In the genomic region with DNA sequence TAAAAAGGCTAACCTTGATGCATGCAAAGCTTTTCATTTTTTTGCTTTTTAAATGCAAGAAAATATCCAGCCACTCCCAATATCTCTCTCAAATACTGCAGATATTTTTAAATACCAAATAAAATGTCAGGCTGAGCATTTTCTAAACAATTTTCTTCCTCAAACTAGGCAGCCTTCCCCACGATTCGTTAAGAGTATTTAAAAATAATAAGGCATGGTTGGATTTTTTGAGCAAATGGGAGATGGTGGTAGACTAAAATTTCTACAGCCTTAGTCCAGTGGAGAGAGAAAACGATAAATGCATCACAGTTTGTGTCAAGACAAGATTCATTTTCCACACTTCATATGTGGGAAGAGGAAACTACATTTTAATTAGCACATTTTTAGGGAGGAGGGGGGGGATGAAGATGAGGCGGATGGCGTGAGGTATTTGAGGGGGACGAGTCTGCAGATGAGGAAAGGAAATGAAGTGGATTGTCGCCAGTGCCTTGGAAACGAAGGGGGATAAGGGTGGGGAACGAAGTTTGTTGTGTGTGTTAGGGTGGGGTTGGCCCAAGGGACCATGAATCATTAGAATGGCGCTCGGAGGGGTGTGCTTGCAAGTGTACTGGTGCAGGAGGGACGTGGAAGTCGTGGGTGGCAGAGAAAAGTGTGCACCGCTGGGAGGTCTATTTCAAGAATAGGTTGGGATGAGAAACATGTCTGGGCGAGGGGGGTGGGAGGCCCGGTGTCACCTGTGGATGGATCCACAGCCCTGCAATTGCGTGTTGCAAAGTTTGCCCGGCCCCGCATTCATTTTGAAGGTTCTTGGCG, we compare ENCODE assay signal across 9 cellular contexts. TPM values are rescaled to one million over a fixed set of nuclear protein-coding genes. Genes with fewer than 3 reads are reported as not detected.
DNase-seq lines count a peak whose midpoint lies in the region; ATAC-seq and TF ChIP-seq lines count a peak whose summit lies in the region.
"Had no signal": no experiment of that assay in that cellular context is flagged by ENCODE, and none has a peak within 500 bp of the region (broad histone marks: within the 10 kb centered on the region; RNA-seq: fewer than 3 reads in every experiment).

No MANE protein-coding gene starts in this region.

- peaks cover 0 to 65% (median 49%) of the 10 kb centered on the region in 9 donors for H3K4me1 ChIP-seq in heart right ventricle

- H3K9me3 Mint-ChIP-seq in activated CD8-positive, alpha-beta memory T cell treated with anti-CD3 and anti-CD28 coated beads, Interleukin-2, amount 10 ng/mL, durations not matched to agents 7 days and 5 days (ENCODE audit: low read depth) = no peaks in the 10 kb centered on the region
- no peaks in the 10 kb centered on the region for H3K9me3 Mint-ChIP-seq in activated T-helper 2 cell treated with anti-CD3 and anti-CD28 coated beads, Interferon-gamma antibody, Interleukin-2, Interleukin-4, amounts not matched to agents 10 μg/mL and 5 μg/mL and 100 μg/mL, durations not matched to agents 14 hours and 24 hours and 36 hours
- no peaks in the 10 kb centered on the region for H3K9me3 Mint-ChIP-seq in progenitor cell of endocrine pancreas (ENCODE audit: low read depth)
- H3K9me3 Mint-ChIP-seq: activated naive CD4-positive, alpha-beta T cell treated with anti-CD3 and anti-CD28 coated beads, Interleukin-2, amount 50 U/mL, for 24 hours had no signal

- no peak overlapping the region for H3K4me3 Mint-ChIP-seq in activated CD8-positive, alpha-beta memory T cell treated with anti-CD3 and anti-CD28 coated beads, Interleukin-2, amount 10 ng/mL, durations not matched to agents 7 days and 5 days
- no peak overlapping the region for H3K4me3 Mint-ChIP-seq in activated T-helper 2 cell treated with anti-CD3 and anti-CD28 coated beads, Interferon-gamma antibody, Interleukin-2, Interleukin-4, amounts not matched to agents 10 μg/mL and 5 μg/mL and 100 μg/mL, durations not matched to agents 14 hours and 24 hours and 36 hours (ENCODE audit: low read depth)
- H3K4me3 Mint-ChIP-seq in progenitor cell of endocrine pancreas (ENCODE audit: low read depth) = no peak overlapping the region
- H3K4me3 Mint-ChIP-seq: activated naive CD4-positive, alpha-beta T cell treated with anti-CD3 and anti-CD28 coated beads, Interleukin-2, amount 50 U/mL, for 24 hours had no signal

- peak overlapping the region; percentile 89 to 99 (median 96) for H3K27ac ChIP-seq in heart right ventricle

- no peaks in the 10 kb centered on the region for H3K27me3 Mint-ChIP-seq in activated CD8-positive, alpha-beta memory T cell treated with anti-CD3 and anti-CD28 coated beads, Interleukin-2, amount 10 ng/mL, durations not matched to agents 7 days and 5 days
- peaks cover 4% of the 10 kb centered on the region for H3K27me3 Mint-ChIP-seq in activated T-helper 2 cell treated with anti-CD3 and anti-CD28 coated beads, Interferon-gamma antibody, Interleukin-2, Interleukin-4, amounts not matched to agents 10 μg/mL and 5 μg/mL and 100 μg/mL, durations not matched to agents 14 hours and 24 hours and 36 hours (ENCODE audit: low read depth)
- H3K27me3 Mint-ChIP-seq in progenitor cell of endocrine pancreas = no peaks in the 10 kb centered on the region
- H3K27me3 Mint-ChIP-seq: activated naive CD4-positive, alpha-beta T cell treated with anti-CD3 and anti-CD28 coated beads, Interleukin-2, amount 50 U/mL, for 24 hours had no signal

- WGBS in heart right ventricle, 2 donors = 7 to 9% methylated on average over 20 of the region's 20 CpGs

- no peak for DNase-seq in activated CD8-positive, alpha-beta memory T cell treated with anti-CD3 and anti-CD28 coated beads, Interleukin-2, amount 10 ng/mL, durations not matched to agents 7 days and 5 days
- no peak for DNase-seq in activated CD8-positive, alpha-beta memory T cell treated with anti-CD3 and anti-CD28 coated beads for 24 hours
- no peak for DNase-seq in activated T-helper 2 cell treated with anti-CD3 and anti-CD28 coated beads, Interferon-gamma antibody, Interleukin-2, Interleukin-4, amounts not matched to agents 10 μg/mL and 5 μg/mL and 100 μg/mL, durations not matched to agents 14 hours and 24 hours and 36 hours (ENCODE audit: low spot score)
- DNase-seq in heart right ventricle (peak; percentile 54 to 80), progenitor cell of endocrine pancreas (ENCODE audit: low spot score, unreplicated experiment) (peak; percentile 9), NCI-H2107 (lab: John Stamatoyannopoulos, UW) (no peak)

- no peaks in the 10 kb centered on the region for H3K36me3 ChIP-seq in heart right ventricle

- intact Hi-C loops in activated T-helper 2 cell treated with anti-CD3 and anti-CD28 coated beads, Interferon-gamma antibody, Interleukin-2, Interleukin-4, amounts not matched to agents 10 μg/mL and 5 μg/mL and 100 μg/mL, durations not matched to agents 14 hours and 24 hours and 36 hours (cut with micrococcal nuclease) = loop anchor here (2.0 to 5.0 kb wide), 4 partner anchors 131 to 912 kb away; partner anchors contain the start of genes BBIP1 and SHOC2
- intact Hi-C loops in heart right ventricle (cut with DNase I) = loop anchor here in 7 of 10 donors (2.0 to 10.0 kb wide), 19 partner anchors 39 to 908 kb away; partner anchors contain the start of genes XPNPEP1 (in 4 of the 7), BBIP1 (in 1 of the 7) and SHOC2 (in 1 of the 7)

- H3K36me3 Mint-ChIP-seq in activated CD8-positive, alpha-beta memory T cell treated with anti-CD3 and anti-CD28 coated beads, Interleukin-2, amount 10 ng/mL, durations not matched to agents 7 days and 5 days = no peaks in the 10 kb centered on the region
- H3K36me3 Mint-ChIP-seq in activated T-helper 2 cell treated with anti-CD3 and anti-CD28 coated beads, Interferon-gamma antibody, Interleukin-2, Interleukin-4, amounts not matched to agents 10 μg/mL and 5 μg/mL and 100 μg/mL, durations not matched to agents 14 hours and 24 hours and 36 hours (ENCODE audit: low read depth) = no peaks in the 10 kb centered on the region
- H3K36me3 Mint-ChIP-seq in progenitor cell of endocrine pancreas (ENCODE audit: insufficient read depth) = no peaks in the 10 kb centered on the region
- H3K36me3 Mint-ChIP-seq: activated naive CD4-positive, alpha-beta T cell treated with anti-CD3 and anti-CD28 coated beads, Interleukin-2, amount 50 U/mL, for 24 hours had no signal

- H3K4me3 ChIP-seq in heart right ventricle = peak overlapping the region; percentile 87 to 99 (median 96)

- ATAC-seq in activated CD8-positive, alpha-beta memory T cell treated with anti-CD3 and anti-CD28 coated beads, Interleukin-2, amount 10 ng/mL, durations not matched to agents 7 days and 5 days = no peak
- ATAC-seq in heart right ventricle (peak; percentile 3 to 75 (median 46)), HG03159 (IDR thresholded peaks at IDR 0.05; ENCODE audit: unreplicated experiment) (no peak), GM21447 (IDR thresholded peaks at IDR 0.05; ENCODE audit: unreplicated experiment) (no peak)

- CTCF ChIA-PET in activated CD8-positive, alpha-beta memory T cell treated with anti-CD3 and anti-CD28 coated beads, Interleukin-2, amount 10 ng/mL, durations not matched to agents 7 days and 5 days (lab: Charles Lee) = interaction anchor here (0.6 to 6.3 kb wide), 12 partner anchors 9 to 204 kb away, joined by 3 to 32 read pairs (median 3); no protein-coding TSS in a partner anchor

- H3K27me3 ChIP-seq in heart right ventricle = no peaks in the 10 kb centered on the region

- H3K4me1 Mint-ChIP-seq in activated CD8-positive, alpha-beta memory T cell treated with anti-CD3 and anti-CD28 coated beads, Interleukin-2, amount 10 ng/mL, durations not matched to agents 7 days and 5 days = peaks cover 24% of the 10 kb centered on the region
- H3K4me1 Mint-ChIP-seq in activated T-helper 2 cell treated with anti-CD3 and anti-CD28 coated beads, Interferon-gamma antibody, Interleukin-2, Interleukin-4, amounts not matched to agents 10 μg/mL and 5 μg/mL and 100 μg/mL, durations not matched to agents 14 hours and 24 hours and 36 hours (ENCODE audit: low read depth) = peaks cover 28% of the 10 kb centered on the region
- H3K4me1 Mint-ChIP-seq in progenitor cell of endocrine pancreas (ENCODE audit: low read depth) = peaks cover 37% of the 10 kb centered on the region

- H3K9me3 ChIP-seq in heart right ventricle = no peaks in the 10 kb centered on the region

- H3K27ac Mint-ChIP-seq in activated CD8-positive, alpha-beta memory T cell treated with anti-CD3 and anti-CD28 coated beads, Interleukin-2, amount 10 ng/mL, durations not matched to agents 7 days and 5 days = peak overlapping the region; percentile 71
- H3K27ac Mint-ChIP-seq in activated T-helper 2 cell treated with anti-CD3 and anti-CD28 coated beads, Interferon-gamma antibody, Interleukin-2, Interleukin-4, amounts not matched to agents 10 μg/mL and 5 μg/mL and 100 μg/mL, durations not matched to agents 14 hours and 24 hours and 36 hours = peak overlapping the region; percentile 56
- H3K27ac Mint-ChIP-seq in progenitor cell of endocrine pancreas = no peak overlapping the region
- H3K27ac Mint-ChIP-seq: activated naive CD4-positive, alpha-beta T cell treated with anti-CD3 and anti-CD28 coated beads, Interleukin-2, amount 50 U/mL, for 24 hours had no signal

- TF ChIP-seq CTCF in heart right ventricle (IDR thresholded peaks at IDR 0.05) (no peak), progenitor cell of endocrine pancreas (IDR thresholded peaks at IDR 0.05; ENCODE audit: unreplicated experiment) (no peak)

RNA-seq across cellular contexts. Expression of gene ADD3, which starts 1.2 kb away (rescaled TPM):
- 100 to 1,000 TPM; 124 to 206 TPM for total RNA-seq in activated CD8-positive, alpha-beta memory T cell treated with anti-CD3 and anti-CD28 coated beads, Interleukin-2, amount 10 ng/mL, durations not matched to agents 7 days and 5 days
- 37.8 and 47.4 TPM in 2 replicates for total RNA-seq in activated T-helper 2 cell treated with anti-CD3 and anti-CD28 coated beads, Interferon-gamma antibody, Interleukin-2, Interleukin-4, amounts not matched to agents 10 μg/mL and 5 μg/mL and 100 μg/mL, durations not matched to agents 14 hours and 24 hours and 36 hours
- total RNA-seq in heart right ventricle = 100 to 1,000 TPM in 2 of 10 donors, 10 to 100 TPM in 8; 62.5 to 106 (median 89.5) TPM
- 10 to 100 TPM; 28.0 to 63.2 TPM for polyA plus RNA-seq in heart right ventricle
- 111 and 117 TPM in 2 replicates for total RNA-seq in progenitor cell of endocrine pancreas

Comparison
In these comparisons a context has a peak if more than half of its experiments do, and no peak if none do; other contexts are left out.
1. ATAC-seq: peak in heart right ventricle (8 of 8); none in activated CD8-positive, alpha-beta memory T cell treated with anti-CD3 and anti-CD28 coated beads, Interleukin-2, amount 10 ng/mL, durations not matched to agents 7 days and 5 days (single experiment), HG03159 (single experiment) and GM21447 (single experiment).
2. DNase-seq: peak in heart right ventricle (2 of 2) and progenitor cell of endocrine pancreas (single experiment); none in activated CD8-positive, alpha-beta memory T cell treated with anti-CD3 and anti-CD28 coated beads, Interleukin-2, amount 10 ng/mL, durations not matched to agents 7 days and 5 days (single experiment), activated CD8-positive, alpha-beta memory T cell treated with anti-CD3 and anti-CD28 coated beads for 24 hours (single experiment), activated T-helper 2 cell treated with anti-CD3 and anti-CD28 coated beads, Interferon-gamma antibody, Interleukin-2, Interleukin-4, amounts not matched to agents 10 μg/mL and 5 μg/mL and 100 μg/mL, durations not matched to agents 14 hours and 24 hours and 36 hours (single experiment) and NCI-H2107 (single experiment).